Comparison of ENCODE assay signal across 9 cellular contexts in genomic region chr1:29682918-29683314, GRCh38.
A peak's percentile ranks its signal among the peaks of the same experiment; 100 is the strongest.
DNase-seq lines count a peak whose midpoint lies in the region; ATAC-seq and TF ChIP-seq lines count a peak whose summit lies in the region.
"Had no signal": no experiment of that assay in that cellular context is flagged by ENCODE, and none has a peak within 500 bp of the region (broad histone marks: within the 10 kb centered on the region; RNA-seq: fewer than 3 reads in every experiment).

No MANE protein-coding gene starts in this region.

- CTCF ChIA-PET in SK-N-SH (lab: Yijun Ruan, JAX): interaction anchor here (1.0 to 2.1 kb wide), 7 partner anchors 9 to 443 kb away, joined by 3 to 18 read pairs (median 4); no protein-coding TSS in a partner anchor

- H3K9ac ChIP-seq in Karpas-422 (ENCODE audit: low read length) (no peak overlapping the region), SK-N-SH (no peak overlapping the region)

- TF ChIP-seq CTCF in SK-N-SH (IDR thresholded peaks at IDR 0.05): no peak
- no peak for TF ChIP-seq CTCF in lung (IDR thresholded peaks at IDR 0.05; ENCODE audit: control extremely low read depth, extremely low read depth)

- H4K20me1 ChIP-seq in Karpas-422 (ENCODE audit: insufficient read depth, low read depth, low read length) (no peaks in the 10 kb centered on the region), SK-N-SH (ENCODE audit: insufficient read depth) (no peaks in the 10 kb centered on the region)

- H3K4me2 ChIP-seq in Karpas-422 (ENCODE audit: low read depth, low read length, poor library complexity, severe bottlenecking) (no peak overlapping the region), SK-N-SH (no peak overlapping the region)

- H3K4me1 ChIP-seq in Karpas-422 (ENCODE audit: low read length): no peaks in the 10 kb centered on the region
- peaks cover 3 to 61% of the 10 kb centered on the region in 2 experiments; a peak in 3 of 4 replicates for H3K4me1 ChIP-seq in SK-N-SH (ENCODE audit: control insufficient read depth in 1 of 2, insufficient read depth in 2 of 2, low read depth in 1 of 2, low read length in 1 of 2)
- H3K4me1 ChIP-seq in lung (ENCODE audit: control insufficient read depth in 2 of 2, insufficient read depth in 2 of 2, low read length in 2 of 2): no peaks in the 10 kb centered on the region

- ATAC-seq in lung (ENCODE audit: insufficient read depth, low FRiP score) (no peak), HG03460 (IDR thresholded peaks at IDR 0.05; ENCODE audit: unreplicated experiment) (no peak)

- H3K27ac ChIP-seq in Karpas-422 (ENCODE audit: low read length) (no peak overlapping the region), SK-N-SH (ENCODE audit: low read depth in 2 of 2, low read length in 1 of 2) (peak overlapping the region in 1 of 2 experiments; percentile 93; a peak in 2 of 4 replicates), lung (ENCODE audit: low read depth in 1 of 2, low read length in 1 of 2) (no peak overlapping the region)

- H2AFZ ChIP-seq in Karpas-422 (ENCODE audit: low read length) (no peak overlapping the region), SK-N-SH (ENCODE audit: low read depth) (no peak overlapping the region)

- DNase-seq in DMS 273 treated with DMSO at 0.1 percent for 48 hours (lab: John Stamatoyannopoulos, UW) (peak; percentile 38), Karpas-422 (peak; percentile 25), SK-N-SH (peak; percentile 64), lung (ENCODE audit: low spot score) (peak; percentile 20), SIG-M5 (lab: John Stamatoyannopoulos, UW) (no peak), NOMO-1 treated with dmso at 0.1 percent for 144 hours (lab: John Stamatoyannopoulos, UW; ENCODE audit: unreplicated experiment) (no peak), hippocampal formation (lab: John Stamatoyannopoulos, UW) (no peak)
- DNase-seq: T-helper 9 cell had no signal

- no peak overlapping the region for H3K4me3 ChIP-seq in Karpas-422 (ENCODE audit: low read length)
- no peak overlapping the region for H3K4me3 ChIP-seq in SK-N-SH (ENCODE audit: low read depth in 2 of 2, low read length in 1 of 2)
- H3K4me3 ChIP-seq in lung: no peak overlapping the region

- no peak; the same call in 1 of the 2 replicates for TF ChIP-seq RAD21 in SK-N-SH (IDR thresholded peaks at IDR 0.05; ENCODE audit: low read length)

- H3K27me3 ChIP-seq in Karpas-422 (ENCODE audit: low read length): no peaks in the 10 kb centered on the region
- H3K27me3 ChIP-seq in SK-N-SH (ENCODE audit: insufficient read depth): no peaks in the 10 kb centered on the region
- H3K27me3 ChIP-seq in lung (ENCODE audit: control insufficient read depth, insufficient read depth): no peaks in the 10 kb centered on the region

- H3K79me2 ChIP-seq in Karpas-422 (ENCODE audit: low read length): no peaks in the 10 kb centered on the region
- H3K79me2 ChIP-seq in SK-N-SH (ENCODE audit: insufficient read depth): no peaks in the 10 kb centered on the region

- H3K9me3 ChIP-seq in Karpas-422 (ENCODE audit: low read length) (no peaks in the 10 kb centered on the region), SK-N-SH (no peaks in the 10 kb centered on the region), lung (ENCODE audit: control insufficient read depth in 2 of 2, insufficient read depth in 1 of 2, low read length in 1 of 2) (no peaks in the 10 kb centered on the region)

- H3K36me3 ChIP-seq in Karpas-422 (ENCODE audit: insufficient read depth, low read length): no peaks in the 10 kb centered on the region
- H3K36me3 ChIP-seq in SK-N-SH (replicated peaks in 1 of 2; ENCODE audit: control insufficient read depth in 1 of 2, insufficient read depth in 2 of 2, low read length in 1 of 2): no peaks in the 10 kb centered on the region
- H3K36me3 ChIP-seq in lung (ENCODE audit: control insufficient read depth in 2 of 2, insufficient read depth in 2 of 2, low read length in 2 of 2): no peaks in the 10 kb centered on the region

- TF ChIP-seq EP300 in SK-N-SH (IDR thresholded peaks at IDR 0.05; ENCODE audit: borderline replicate concordance in 1 of 2, low read depth in 1 of 2, low read length in 1 of 2): peak in 1 of 2 experiments; percentile 72; a peak in 2 of 4 replicates

- POLR2A ChIA-PET in SK-N-SH (lab: Yijun Ruan, JAX): interaction anchor here (0.6 kb wide), 1 partner anchor 453 kb away, joined by 3 read pairs; no protein-coding TSS in a partner anchor

- peaks cover 3% of the 10 kb centered on the region for H3F3A ChIP-seq in SK-N-SH (replicated peaks; ENCODE audit: insufficient read depth)

- no peaks in the 10 kb centered on the region for H3K9me2 ChIP-seq in Karpas-422 (replicated peaks; ENCODE audit: insufficient read depth, low read length)
- no peaks in the 10 kb centered on the region for H3K9me2 ChIP-seq in SK-N-SH

- 38% methylated on average over 3 of the region's 3 CpGs for WGBS in SK-N-SH (ENCODE audit: low lambda C conversion rate)
- WGBS in lung, 2 donors: 20 to 28% methylated on average over 3 of the region's 3 CpGs

TF ChIP-seq in SK-N-SH, 30 proteins besides CTCF, POLR2A, EP300 and RAD21:
- no peak for TF ChIP-seq PBX3 (IDR thresholded peaks at IDR 0.05)
- TF ChIP-seq RCOR1 (IDR thresholded peaks at IDR 0.05; ENCODE audit: low read length): peak; percentile 93
- TF ChIP-seq POLR2AphosphoS5 (IDR thresholded peaks at IDR 0.05; ENCODE audit: low read depth, low read length): no peak
- TF ChIP-seq FOXM1 (IDR thresholded peaks at IDR 0.05; ENCODE audit: low read depth): no peak
- peak; percentile 41; the same call in 1 of the 2 replicates for TF ChIP-seq GATA2 (CRISPR knock-in tag; IDR thresholded peaks at IDR 0.05)

Comparison
In these comparisons a context has a peak if more than half of its experiments do, and no peak if none do; other contexts are left out.
1. DNase-seq: peak in DMS 273 treated with DMSO at 0.1 percent for 48 hours (single experiment), Karpas-422 (single experiment), SK-N-SH (single experiment) and lung (single experiment); none in SIG-M5 (single experiment), NOMO-1 treated with dmso at 0.1 percent for 144 hours (single experiment) and hippocampal formation (0 of 2).